In the genomic region with DNA sequence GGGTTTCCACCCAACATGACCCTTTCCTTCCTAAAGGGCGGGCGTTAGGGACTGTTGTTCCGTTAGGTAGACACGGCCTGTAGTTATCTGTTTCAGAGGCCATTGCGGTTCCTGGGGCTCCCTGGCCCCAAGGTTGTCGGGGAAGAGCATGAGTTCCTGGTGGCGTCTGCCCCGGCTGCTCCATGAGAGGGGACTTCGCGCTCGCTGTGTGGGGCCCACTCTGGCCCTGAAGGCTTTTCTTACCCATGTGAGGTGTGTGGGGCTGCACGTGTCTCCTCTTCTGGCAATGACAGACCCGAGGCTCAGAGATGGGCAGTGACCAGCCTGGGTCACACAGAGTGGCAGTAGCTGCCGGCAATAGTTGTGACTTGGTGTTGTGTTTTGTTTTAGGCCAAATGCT, we compare ENCODE assay signal across 23 cellular contexts. TPM values are rescaled to one million over a fixed set of nuclear protein-coding genes. Genes with fewer than 3 reads are reported as not detected.
DNase-seq lines count a peak whose midpoint lies in the region; ATAC-seq and TF ChIP-seq lines count a peak whose summit lies in the region.
"Had no signal": no experiment of that assay in that cellular context is flagged by ENCODE, and none has a peak within 500 bp of the region (broad histone marks: within the 10 kb centered on the region; RNA-seq: fewer than 3 reads in every experiment).

No MANE protein-coding gene starts in this region.

- DNase-seq in stimulated activated naive CD8-positive, alpha-beta T cell treated with anti-CD3 and anti-CD28 coated beads, Interleukin-15, Interleukin-2, amounts not matched to agents 100 U/mL and 50 U/mL, for 24 hours, result peak; percentile 1
- DNase-seq in stimulated activated naive CD8-positive, alpha-beta T cell treated with anti-CD3 and anti-CD28 coated beads, Interleukin-15, amount 100 ng/mL, for 72 hours, result no peak
- DNase-seq in activated naive CD4-positive, alpha-beta T cell treated with anti-CD3 and anti-CD28 coated beads, Interleukin-2, amount 50 U/mL, for 72 hours (ENCODE audit: low spot score in 2 of 2), result no peak
- no peak for DNase-seq in mesenteric fat pad (ENCODE audit: low spot score)
- no peak for DNase-seq in MCF 10A (ENCODE audit: unreplicated experiment)
- DNase-seq in stimulated activated CD4-positive, alpha-beta T cell treated with anti-CD3 and anti-CD28 coated beads, Interleukin-4, amount 100 ng/mL, for 4 hours, result no peak
- DNase-seq in GM20000 (ENCODE audit: low spot score), result no peak
- DNase-seq: amniotic stem cell; colonic mucosa; islet precursor cell; KG1; NCI-H1694; NCI-H526; right cardiac atrium; stimulated activated CD8-positive, alpha-beta memory T cell treated with anti-CD3 and anti-CD28 coated beads, Interleukin-4, amount 100 ng/mL, for 48 hours had no signal

- H3K9me3 Mint-ChIP-seq in stimulated activated naive CD8-positive, alpha-beta T cell treated with anti-CD3 and anti-CD28 coated beads, Interleukin-15, amount 100 ng/mL, for 72 hours, result no peaks in the 10 kb centered on the region
- H3K9me3 Mint-ChIP-seq in activated naive CD4-positive, alpha-beta T cell treated with anti-CD3 and anti-CD28 coated beads, Interleukin-2, amount 50 U/mL, for 72 hours, result no peaks in the 10 kb centered on the region
- H3K9me3 Mint-ChIP-seq in MCF 10A (ENCODE audit: unreplicated experiment), result no peaks in the 10 kb centered on the region
- H3K9me3 Mint-ChIP-seq: CD4-positive, alpha-beta memory T cell; T-helper 2 cell treated with Interferon-gamma antibody and Interleukin-4, amounts not matched to agents 5 μg/mL and 100 μg/mL, for 36 hours; WTC11 had no signal

- H3K27ac ChIP-seq in neutrophil, result peak overlapping the region; percentile 93
- H3K27ac ChIP-seq: colonic mucosa, ovary, SK-N-MC, suprapubic skin had no signal

- intact Hi-C loops in MCF 10A (cut with micrococcal nuclease), result no loop called here

- no peak for ATAC-seq in stimulated activated naive CD8-positive, alpha-beta T cell treated with anti-CD3 and anti-CD28 coated beads, Interleukin-15, Interleukin-2, amounts not matched to agents 100 U/mL and 50 U/mL, for 24 hours
- ATAC-seq in stimulated activated naive CD8-positive, alpha-beta T cell treated with anti-CD3 and anti-CD28 coated beads, Interleukin-15, amount 100 ng/mL, for 72 hours, result no peak
- no peak for ATAC-seq in activated naive CD4-positive, alpha-beta T cell treated with anti-CD3 and anti-CD28 coated beads, Interleukin-2, amount 50 U/mL, for 72 hours
- ATAC-seq: WTC11 had no signal

- no peaks in the 10 kb centered on the region for H3K9me3 ChIP-seq in neutrophil
- H3K9me3 ChIP-seq: colonic mucosa, ovary, suprapubic skin had no signal

- POLR2A ChIA-PET in MCF 10A (lab: Yijun Ruan, JAX), result interaction anchor here (1.7 kb wide), 1 partner anchor 14 kb away, joined by 9 read pairs; a partner anchor contains a TSS

- no peak overlapping the region for H3K4me3 Mint-ChIP-seq in stimulated activated naive CD8-positive, alpha-beta T cell treated with anti-CD3 and anti-CD28 coated beads, Interleukin-15, amount 100 ng/mL, for 72 hours
- no peak overlapping the region for H3K4me3 Mint-ChIP-seq in MCF 10A (ENCODE audit: unreplicated experiment)
- H3K4me3 Mint-ChIP-seq: T-helper 2 cell treated with Interferon-gamma antibody and Interleukin-4, amounts not matched to agents 5 μg/mL and 100 μg/mL, for 36 hours; WTC11 had no signal

- CTCF ChIA-PET in MCF 10A (lab: Yijun Ruan, JAX), result interaction anchor here (1.4 kb wide), 1 partner anchor 18 kb away, joined by 7 read pairs; no protein-coding TSS in a partner anchor

- no peaks in the 10 kb centered on the region for H3K27me3 ChIP-seq in neutrophil
- H3K27me3 ChIP-seq: colonic mucosa, ovary, suprapubic skin had no signal

- peaks cover 36 to 47% of the 10 kb centered on the region in 2 experiments for H3K4me1 ChIP-seq in neutrophil (ENCODE audit: control insufficient read depth in 1 of 2, insufficient read depth in 1 of 2, low read depth in 1 of 2, low read length in 1 of 2)
- H3K4me1 ChIP-seq: colonic mucosa had no signal

- no peaks in the 10 kb centered on the region for H3K27me3 Mint-ChIP-seq in stimulated activated naive CD8-positive, alpha-beta T cell treated with anti-CD3 and anti-CD28 coated beads, Interleukin-15, amount 100 ng/mL, for 72 hours
- no peaks in the 10 kb centered on the region for H3K27me3 Mint-ChIP-seq in MCF 10A (ENCODE audit: insufficient read depth, unreplicated experiment)
- H3K27me3 Mint-ChIP-seq: CD4-positive, alpha-beta memory T cell had no signal

- peaks cover 56% of the 10 kb centered on the region for H3K36me3 ChIP-seq in neutrophil
- H3K36me3 ChIP-seq: ovary had no signal

- peaks cover 43% of the 10 kb centered on the region for H3K4me1 Mint-ChIP-seq in stimulated activated naive CD8-positive, alpha-beta T cell treated with anti-CD3 and anti-CD28 coated beads, Interleukin-15, amount 100 ng/mL, for 72 hours
- H3K4me1 Mint-ChIP-seq in MCF 10A (ENCODE audit: insufficient read depth, unreplicated experiment), result peaks cover 4% of the 10 kb centered on the region

- peaks cover 6 to 7% of the 10 kb centered on the region in 2 donors for H3K36me3 Mint-ChIP-seq in activated naive CD4-positive, alpha-beta T cell treated with anti-CD3 and anti-CD28 coated beads, Interleukin-2, amount 50 U/mL, for 72 hours
- peaks cover 49% of the 10 kb centered on the region for H3K36me3 Mint-ChIP-seq in MCF 10A (ENCODE audit: insufficient read depth, unreplicated experiment)

- peak overlapping the region; percentile 44 to 58 for H3K4me3 ChIP-seq in neutrophil (ENCODE audit: low read depth in 1 of 2, low read length in 1 of 2)
- H3K4me3 ChIP-seq: colonic mucosa, lung, ovary, SK-N-MC, suprapubic skin had no signal

- TF ChIP-seq CTCF in neutrophil (IDR thresholded peaks at IDR 0.05), result no peak
- no peak for TF ChIP-seq CTCF in MCF 10A (IDR thresholded peaks at IDR 0.05; ENCODE audit: unreplicated experiment)
- no peak for TF ChIP-seq CTCF in GM20000 (IDR thresholded peaks at IDR 0.05; ENCODE audit: extremely low read depth, missing control alignments)

- H3K27ac Mint-ChIP-seq in stimulated activated naive CD8-positive, alpha-beta T cell treated with anti-CD3 and anti-CD28 coated beads, Interleukin-15, amount 100 ng/mL, for 72 hours, result peak overlapping the region in 1 of 2 donors; percentile 86
- H3K27ac Mint-ChIP-seq in activated naive CD4-positive, alpha-beta T cell treated with anti-CD3 and anti-CD28 coated beads, Interleukin-2, amount 50 U/mL, for 72 hours, result peak overlapping the region; percentile 70 to 88
- no peak overlapping the region for H3K27ac Mint-ChIP-seq in MCF 10A (ENCODE audit: low read depth, unreplicated experiment)
- H3K27ac Mint-ChIP-seq: WTC11 had no signal

- no TSS peak for BruUV-seq in MCF 10A (replicated peaks; lab: Mats Ljungman, UMichigan)

RNA-seq across cellular contexts. Expression of a gene that starts 9.1 kb away (rescaled TPM):
- 10 to 100 TPM; 11.8 to 12.7 TPM for total RNA-seq in activated naive CD4-positive, alpha-beta T cell treated with anti-CD3 and anti-CD28 coated beads, Interleukin-2, amount 50 U/mL, for 72 hours
- total RNA-seq in mesenteric fat pad, result 21.4 TPM
- 29.5 and 31.8 TPM in 2 replicates for total RNA-seq in MCF 10A (2022)

RNA-seq across cellular contexts. Expression of a gene that starts 15.6 kb away (rescaled TPM):
- 10 to 100 TPM; 60.7 to 81.9 TPM for total RNA-seq in activated naive CD4-positive, alpha-beta T cell treated with anti-CD3 and anti-CD28 coated beads, Interleukin-2, amount 50 U/mL, for 72 hours
- 42.8 TPM for total RNA-seq in mesenteric fat pad
- total RNA-seq in MCF 10A (2022), result 73.0 and 82.9 TPM in 2 replicates
